8 cellular contexts compared by ENCODE assay signal in the genomic region with DNA sequence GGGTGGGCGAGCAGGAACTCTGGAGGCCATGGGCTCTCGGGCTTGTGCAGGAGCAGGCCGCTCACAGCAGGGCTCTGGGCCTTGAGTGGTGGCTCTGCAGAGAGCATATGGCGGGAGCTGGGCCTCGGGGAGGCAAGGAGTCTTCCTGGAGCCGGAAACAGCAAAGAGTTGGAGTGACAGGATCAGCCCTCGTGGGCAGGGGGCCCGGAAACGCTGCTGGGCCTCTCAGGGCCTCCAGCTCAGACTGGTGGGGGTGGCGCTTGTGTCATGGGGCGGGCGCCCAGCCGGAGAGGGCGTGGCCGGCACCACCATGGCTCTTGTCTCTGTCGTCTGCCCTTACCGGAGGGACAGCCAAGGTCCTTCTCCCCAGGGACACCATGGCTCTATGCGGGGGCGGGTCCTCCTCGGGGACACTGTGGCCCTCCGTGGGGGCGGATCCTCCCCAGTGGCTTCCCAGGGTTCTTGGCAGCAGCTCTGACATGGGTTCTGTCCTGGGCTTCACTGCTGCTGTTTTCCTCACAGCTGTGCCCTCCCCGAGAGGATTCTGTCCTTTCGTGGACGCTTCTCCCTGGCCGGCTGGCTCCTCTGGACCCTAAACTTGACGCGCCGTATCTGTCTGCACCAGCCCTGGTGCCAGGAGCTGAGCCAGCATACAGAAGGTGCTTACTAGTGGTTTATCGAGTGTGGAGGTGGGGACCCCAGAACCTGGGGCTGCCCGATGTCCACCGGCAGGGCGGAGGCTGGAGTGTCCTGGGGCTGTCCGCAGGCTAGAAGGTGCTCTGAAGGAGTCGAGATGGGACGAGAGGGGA. TPM values are rescaled to one million over a fixed set of nuclear protein-coding genes. Genes with fewer than 3 reads are reported as not detected.
A peak's percentile ranks its signal among the peaks of the same experiment; 100 is the strongest.
DNase-seq lines count a peak whose midpoint lies in the region; ATAC-seq and TF ChIP-seq lines count a peak whose summit lies in the region.

No MANE protein-coding gene starts in this region.

- H3K27ac ChIP-seq in psoas muscle: peak overlapping the region; percentile 75
- no peak overlapping the region for H3K27ac ChIP-seq in uterus

- no peak for TF ChIP-seq POLR2A in uterus (IDR thresholded peaks at IDR 0.05)

- intact Hi-C loops in psoas muscle (cut with DNase I): no loop called here
- intact Hi-C loops in uterus (cut with DNase I; ENCODE audit: low total_unique reads): no loop called here

- peak; percentile 55 for ATAC-seq in GM18907 (IDR thresholded peaks at IDR 0.05; ENCODE audit: unreplicated experiment)
- ATAC-seq in psoas muscle: peak; percentile 87 to 93 (median 92)

- TF ChIP-seq CTCF in psoas muscle (IDR thresholded peaks at IDR 0.05) (no peak), uterus (IDR thresholded peaks at IDR 0.05) (no peak)

- H3K27me3 ChIP-seq in psoas muscle (ENCODE audit: insufficient read depth in 3 of 3, low read length in 2 of 3) (no peaks in the 10 kb centered on the region), uterus (no peaks in the 10 kb centered on the region)

- H3K4me3 ChIP-seq in psoas muscle (peak overlapping the region; percentile 53), uterus (no peak overlapping the region)

- H3K36me3 ChIP-seq in psoas muscle (ENCODE audit: insufficient read depth in 1 of 2, low read depth in 1 of 2) (peaks cover 0 to 12% of the 10 kb centered on the region in 2 donors), uterus (no peaks in the 10 kb centered on the region)

- H3K9me3 ChIP-seq in psoas muscle: no peaks in the 10 kb centered on the region
- no peaks in the 10 kb centered on the region for H3K9me3 ChIP-seq in uterus

- peak; percentile 24 for DNase-seq in NCI-H226
- peak; percentile 83 for DNase-seq in activated effector memory CD4-positive, alpha-beta T cell treated with anti-CD3 and anti-CD28 coated beads, Interleukin-2, amount 50 U/mL, for 16 hours
- DNase-seq in germinal center (ENCODE audit: low spot score): peak; percentile 44
- DNase-seq in psoas muscle: peak; percentile 86 to 94
- DNase-seq in uterus: peak; percentile 63 to 80
- DNase-seq in 8988T: no peak
- DNase-seq in H4 (ENCODE audit: low spot score): no peak

- H3K4me1 ChIP-seq in psoas muscle (peaks cover 54% of the 10 kb centered on the region), uterus (peaks cover 0 to 26% of the 10 kb centered on the region in 2 donors)

- WGBS in psoas muscle, 3 donors: 17 to 25% (median 18%) methylated on average over 31 to 36 of the region's 36 CpGs

RNA-seq across cellular contexts. Expression of a gene that starts 17.0 kb away (rescaled TPM):
- 10 to 100 TPM; 40.1 to 54.5 (median 43.0) TPM for total RNA-seq in psoas muscle
- 10 to 100 TPM; 23.0 to 37.8 (median 32.8) TPM for polyA plus RNA-seq in psoas muscle
- 10 to 100 TPM in 2 of 4 donors, 1 to 10 TPM in 2; 2.9 to 59.1 (median 31.8) TPM for total RNA-seq in uterus
- total RNA-seq in H4 (2014; rRNA removed; shearing (Covaris generic)): 1.5 and 1.8 TPM in 2 replicates

Comparison
In these comparisons a context has a peak if more than half of its experiments do, and no peak if none do; other contexts are left out.
1. DNase-seq: peak in NCI-H226 (single experiment), activated effector memory CD4-positive, alpha-beta T cell treated with anti-CD3 and anti-CD28 coated beads, Interleukin-2, amount 50 U/mL, for 16 hours (single experiment), germinal center (single experiment), psoas muscle (2 of 2) and uterus (2 of 2); none in 8988T (single experiment) and H4 (single experiment).